8 cellular contexts compared by ENCODE assay signal in genomic region chr7:73520673-73521635, GRCh38. TPM values are rescaled to one million over a fixed set of nuclear protein-coding genes. Genes with fewer than 3 reads are reported as not detected.
DNase-seq lines count a peak whose midpoint lies in the region; ATAC-seq, FAIRE-seq and TF ChIP-seq lines count a peak whose summit lies in the region.

No MANE protein-coding gene starts in this region.

- H3K4me1 ChIP-seq in Peyer's patch (peaks cover 0 to 28% (median 11%) of the 10 kb centered on the region in 4 donors), mucosa of stomach (ENCODE audit: control insufficient read depth, insufficient read depth, low read length) (peaks cover 9% of the 10 kb centered on the region)

- H3K27me3 ChIP-seq in Peyer's patch, result no peaks in the 10 kb centered on the region
- H3K27me3 ChIP-seq in dorsolateral prefrontal cortex, result no peaks in the 10 kb centered on the region
- no peaks in the 10 kb centered on the region for H3K27me3 ChIP-seq in mucosa of stomach (ENCODE audit: control insufficient read depth, insufficient read depth, low read length)

- H3K36me3 ChIP-seq in Peyer's patch (peaks cover 0 to 13% (median 0%) of the 10 kb centered on the region in 3 donors), mucosa of stomach (ENCODE audit: control insufficient read depth, insufficient read depth, low read length) (no peaks in the 10 kb centered on the region)

- H3K4me3 ChIP-seq in AG10803 (ENCODE audit: low read length) (peak overlapping the region; percentile 78), Peyer's patch (peak overlapping the region; percentile 74 to 100 (median 94)), dorsolateral prefrontal cortex (peak overlapping the region; percentile 67 to 99 (median 88)), mucosa of stomach (ENCODE audit: low read length) (no peak overlapping the region)

- no peak for ATAC-seq in HG03135 (IDR thresholded peaks at IDR 0.05; ENCODE audit: unreplicated experiment)

- H3K27ac ChIP-seq in Peyer's patch, result peak overlapping the region; percentile 86 to 97 (median 97)
- H3K27ac ChIP-seq in dorsolateral prefrontal cortex, result peak overlapping the region; percentile 71 to 100 (median 97)

- TF ChIP-seq POLR2A in Peyer's patch (IDR thresholded peaks at IDR 0.05), result no peak

- TF ChIP-seq CTCF in AG10803 (conservative IDR thresholded peaks at IDR 0.05; ENCODE audit: low read length), result no peak
- TF ChIP-seq CTCF in Peyer's patch (IDR thresholded peaks at IDR 0.05), result no peak
- no peak for TF ChIP-seq CTCF in dorsolateral prefrontal cortex (IDR thresholded peaks at IDR 0.05 in 54 of 56, conservative IDR thresholded peaks at IDR 0.05 in 2 of 56; ENCODE audit: low read depth in 1 of 56, partially characterized antibody in 56 of 56)

- intact Hi-C loops in dorsolateral prefrontal cortex (cut with DNase I), result loop anchor here (5.0 to 10.0 kb wide), 2 partner anchors 56 to 164 kb away; partner anchors contain the start of genes BUD23 (in 1 of the 2), DNAJC30 (in 1 of the 2) and TBL2 (in 1 of the 2)

- peak overlapping the region; percentile 78 for H3K9ac ChIP-seq in mucosa of stomach (ENCODE audit: low read length)

- DNase-seq in AG10803 (ENCODE audit: low read depth) (peak; percentile 13), GM18507 (ENCODE audit: extremely low spot score, insufficient read length, low read depth) (no peak), Peyer's patch (no peak), dorsolateral prefrontal cortex (peak in 1 of 10 donors; percentile 6), NCI-H1436 treated with DMSO at 0.1 percent for 48 hours (lab: John Stamatoyannopoulos, UW) (no peak), GM19240 (ENCODE audit: insufficient read length, low spot score) (no peak)

- H3K9me3 ChIP-seq in Peyer's patch (no peaks in the 10 kb centered on the region), mucosa of stomach (ENCODE audit: control insufficient read depth, low read length) (no peaks in the 10 kb centered on the region)

- FAIRE-seq in GM18507 (lab: Jason Lieb, UNC), result peak; percentile 72

RNA-seq across cellular contexts. Expression of gene BAZ1B, which starts 1.1 kb away (rescaled TPM):
- total RNA-seq in Peyer's patch (100 to 1,000 TPM in 1 of 4 donors, 10 to 100 TPM in 3; 38.6 to 162 (median 52.6) TPM), dorsolateral prefrontal cortex (10 to 100 TPM; 54.8 to 75.4 (median 63.6) TPM)

RNA-seq across cellular contexts. Expression of gene BCL7B, which starts 36.5 kb away (rescaled TPM):
- 10 to 100 TPM; 63.5 to 73.4 (median 70.6) TPM for total RNA-seq in Peyer's patch
- 100 to 1,000 TPM in 1 of 120 experiments, 10 to 100 TPM in 119; 35.1 to 109 (median 64.1) TPM for total RNA-seq in dorsolateral prefrontal cortex

RNA-seq across cellular contexts. Expression of gene TBL2, which starts 57.4 kb away (rescaled TPM):
- 10 to 100 TPM; 35.6 to 61.9 (median 46.1) TPM for total RNA-seq in Peyer's patch
- 10 to 100 TPM; 14.3 to 32.7 (median 22.3) TPM for total RNA-seq in dorsolateral prefrontal cortex
